ENCODE assay signal across 13 cellular contexts in genomic region chr2:152369176-152369860, GRCh38. TPM values are rescaled to one million over a fixed set of nuclear protein-coding genes. Genes with fewer than 3 reads are reported as not detected.
DNase-seq lines count a peak whose midpoint lies in the region; ATAC-seq, FAIRE-seq and TF ChIP-seq lines count a peak whose summit lies in the region.
"Had no signal": no experiment of that assay in that cellular context is flagged by ENCODE, and none has a peak within 500 bp of the region (broad histone marks: within the 10 kb centered on the region; RNA-seq: fewer than 3 reads in every experiment).

No MANE protein-coding gene starts in this region.

- TF ChIP-seq CTCF in choroid plexus epithelial cell (conservative IDR thresholded peaks at IDR 0.05; ENCODE audit: low read depth, low read length) (no peak), nephron (IDR thresholded peaks at IDR 0.05; ENCODE audit: unreplicated experiment in 3 of 3) (no peak)

- H3K9me3 Mint-ChIP-seq in nephron: no peaks in the 10 kb centered on the region
- H3K9me3 Mint-ChIP-seq in activated naive CD8-positive, alpha-beta T cell treated with anti-CD3 and anti-CD28 coated beads for 36 hours: no peaks in the 10 kb centered on the region

- no peak overlapping the region for H3K4me3 ChIP-seq in choroid plexus epithelial cell (ENCODE audit: low read depth, low read length)

- H3K27ac Mint-ChIP-seq in nephron: peak overlapping the region; percentile 13 to 88 (median 33)
- H3K27ac Mint-ChIP-seq in activated naive CD8-positive, alpha-beta T cell treated with anti-CD3 and anti-CD28 coated beads for 36 hours: no peak overlapping the region
- H3K27ac Mint-ChIP-seq: CD4-positive, alpha-beta memory T cell had no signal

- H3K4me1 Mint-ChIP-seq in nephron: peaks cover 61% of the 10 kb centered on the region
- H3K4me1 Mint-ChIP-seq in activated naive CD8-positive, alpha-beta T cell treated with anti-CD3 and anti-CD28 coated beads for 36 hours: no peaks in the 10 kb centered on the region
- H3K4me1 Mint-ChIP-seq: CD4-positive, alpha-beta memory T cell had no signal

- H3K27me3 Mint-ChIP-seq in nephron (ENCODE audit: low read depth): no peaks in the 10 kb centered on the region
- peaks cover 5% of the 10 kb centered on the region for H3K27me3 Mint-ChIP-seq in activated naive CD8-positive, alpha-beta T cell treated with anti-CD3 and anti-CD28 coated beads for 36 hours

- DNase-seq in AG08396 (ENCODE audit: low spot score) (peak; percentile 48), HTR-8/SVneo (ENCODE audit: insufficient read length, low spot score) (peak; percentile 32), choroid plexus epithelial cell (ENCODE audit: low read depth) (peak; percentile 96), activated gamma-delta T cell treated with Interleukin-2 at 50 U/mL for 16 hours (no peak), SK-N-DZ (ENCODE audit: low spot score) (no peak)
- no peak for DNase-seq in activated naive CD8-positive, alpha-beta T cell treated with anti-CD3 and anti-CD28 coated beads for 36 hours
- DNase-seq: activated T-cell treated with anti-CD3 and anti-CD28 coated beads, Interleukin-2, amount 50 U/mL, for 1 hour; caudate nucleus; CD4-positive, alpha-beta memory T cell; SHP77 treated with DMSO at 0.1 percent for 48 hours; WERI-Rb-1 had no signal

- no peak for ATAC-seq in HG02642 (IDR thresholded peaks at IDR 0.05; ENCODE audit: poor library complexity, unreplicated experiment)

- H3K36me3 Mint-ChIP-seq in nephron (ENCODE audit: low read depth): peaks cover 7% of the 10 kb centered on the region
- no peaks in the 10 kb centered on the region for H3K36me3 Mint-ChIP-seq in activated naive CD8-positive, alpha-beta T cell treated with anti-CD3 and anti-CD28 coated beads for 36 hours
- H3K36me3 Mint-ChIP-seq: CD4-positive, alpha-beta memory T cell had no signal

- no peak overlapping the region for H3K4me3 Mint-ChIP-seq in nephron
- no peak overlapping the region for H3K4me3 Mint-ChIP-seq in activated naive CD8-positive, alpha-beta T cell treated with anti-CD3 and anti-CD28 coated beads for 36 hours
- H3K4me3 Mint-ChIP-seq: CD4-positive, alpha-beta memory T cell had no signal

- FAIRE-seq in HTR-8/SVneo (lab: Jason Lieb, UNC): peak; percentile 86

RNA-seq across cellular contexts. Expression of gene FMNL2, which starts 34.3 kb away (rescaled TPM):
- total RNA-seq in activated naive CD8-positive, alpha-beta T cell treated with anti-CD3 and anti-CD28 coated beads for 36 hours: 1 to 10 TPM in 1 of 2 experiments, under 1 TPM in 1; 0.98 to 1.3 TPM
- polyA plus RNA-seq in SK-N-DZ (2014; cell fraction: cytosol; rRNA removed): 37.4 and 44.0 TPM in 2 replicates
- polyA plus RNA-seq in SK-N-DZ (2014; cell fraction: nucleus; rRNA removed): 87.1 and 104 TPM in 2 replicates

Comparison
In these comparisons a context has a peak if more than half of its experiments do, and no peak if none do; other contexts are left out.
1. DNase-seq: peak in AG08396 (single experiment), HTR-8/SVneo (single experiment) and choroid plexus epithelial cell (single experiment); none in activated naive CD8-positive, alpha-beta T cell treated with anti-CD3 and anti-CD28 coated beads for 36 hours (single experiment), activated gamma-delta T cell treated with Interleukin-2 at 50 U/mL for 16 hours (single experiment) and SK-N-DZ (single experiment).